ENCODE assay signal across 10 cellular contexts in genomic region chr2:96819101-96819875, GRCh38. TPM values are rescaled to one million over a fixed set of nuclear protein-coding genes. Genes with fewer than 3 reads are reported as not detected.
DNase-seq lines count a peak whose midpoint lies in the region; ATAC-seq, FAIRE-seq and TF ChIP-seq lines count a peak whose summit lies in the region.
"Had no signal": no experiment of that assay in that cellular context is flagged by ENCODE, and none has a peak within 500 bp of the region (broad histone marks: within the 10 kb centered on the region; RNA-seq: fewer than 3 reads in every experiment).

No MANE protein-coding gene starts in this region.

- H3K14ac ChIP-seq in H1 (ENCODE audit: insufficient read length), result no peak overlapping the region

- H3K27ac ChIP-seq in H1 (ENCODE audit: low read depth, low read length) (no peak overlapping the region), neural progenitor cell (no peak overlapping the region)
- H3K27ac ChIP-seq: brain microvascular endothelial cell had no signal

- no peak overlapping the region for H2AFZ ChIP-seq in H1 (ENCODE audit: low read length)
- no peak overlapping the region for H2AFZ ChIP-seq in neural progenitor cell (replicated peaks)

- H3K4me3 Mint-ChIP-seq in neural progenitor cell, result peak overlapping the region; percentile 48

- H3K4me1 Mint-ChIP-seq in neural progenitor cell, result peaks cover 49% of the 10 kb centered on the region

- no peak overlapping the region for H2BK15ac ChIP-seq in H1 (ENCODE audit: low read length)

- peaks cover 18% of the 10 kb centered on the region for H3K36me3 Mint-ChIP-seq in neural progenitor cell

- H2BK5ac ChIP-seq in H1 (ENCODE audit: low read depth, low read length), result no peak overlapping the region

- no peak overlapping the region for H3K4ac ChIP-seq in H1 (replicated peaks; ENCODE audit: insufficient read length, low read depth, low read length)

- peaks cover 0 to 13% (median 4%) of the 10 kb centered on the region in 4 experiments; a peak in 4 of 8 replicates for H3K36me3 ChIP-seq in H1 (ENCODE audit: control insufficient read depth in 2 of 4, insufficient read depth in 4 of 4, low read length in 3 of 4)
- H3K36me3 ChIP-seq in neural progenitor cell, result no peaks in the 10 kb centered on the region
- H3K36me3 ChIP-seq: brain microvascular endothelial cell had no signal

- H3K9me3 Mint-ChIP-seq in neural progenitor cell, result no peaks in the 10 kb centered on the region

- H3K4me2 ChIP-seq in H1 (ENCODE audit: insufficient read depth in 1 of 2, low read depth in 2 of 2, low read length in 2 of 2) (peak overlapping the region; percentile 43 to 98; a peak in 3 of 4 replicates), neural progenitor cell (peak overlapping the region; percentile 66)

- H4K20me1 ChIP-seq in H1 (replicated peaks in 1 of 2; ENCODE audit: control insufficient read depth in 1 of 2, insufficient read depth in 2 of 2, low read length in 2 of 2) (peaks cover 18 to 37% of the 10 kb centered on the region in 2 experiments), neural progenitor cell (ENCODE audit: low read depth) (peaks cover 74% of the 10 kb centered on the region)

- H3F3A ChIP-seq in neural progenitor cell (ENCODE audit: low read depth), result peaks cover 39% of the 10 kb centered on the region

- H3K79me1 ChIP-seq in H1 (ENCODE audit: low read depth, low read length), result peaks cover 36% of the 10 kb centered on the region

- no peak for TF ChIP-seq POLR2A in H1 (IDR thresholded peaks at IDR 0.05; ENCODE audit: control extremely low read depth in 1 of 2, low read depth in 2 of 2, low read length in 2 of 2)

- H3K27me3 ChIP-seq in H1 (replicated peaks in 1 of 4; ENCODE audit: control insufficient read depth in 3 of 4, extremely low read depth in 1 of 4, insufficient read depth in 3 of 4, low read length in 3 of 4), result no peaks in the 10 kb centered on the region; a peak in 1 of 7 replicates
- H3K27me3 ChIP-seq in neural progenitor cell, result peaks cover 7% of the 10 kb centered on the region
- H3K27me3 ChIP-seq: brain microvascular endothelial cell had no signal

- no peak overlapping the region for H3K56ac ChIP-seq in H1 (replicated peaks; ENCODE audit: insufficient read length, low read depth, low read length)

- peak; percentile 36 to 72 (median 57) for DNase-seq in NCI-H1417 (lab: John Stamatoyannopoulos, UW)
- no peak for DNase-seq in NCI-H1417 treated with DMSO at 0.1 percent for 48 hours (lab: John Stamatoyannopoulos, UW)
- peak; percentile 81 for DNase-seq in NCI-H510A treated with DMSO at 0.1 percent for 48 hours (lab: John Stamatoyannopoulos, UW)
- DNase-seq in H1 (ENCODE audit: low read depth in 1 of 2, low spot score in 2 of 2), result no peak
- no peak for DNase-seq in neural progenitor cell (ENCODE audit: low spot score)
- no peak for DNase-seq in NCI-H1436 treated with DMSO at 0.1 percent for 48 hours (lab: John Stamatoyannopoulos, UW)
- DNase-seq: brain microvascular endothelial cell, T-helper 9 cell had no signal

- TF ChIP-seq RAD21 in H1 (IDR thresholded peaks at IDR 0.05 in 1 of 2, conservative IDR thresholded peaks at IDR 0.05 in 1 of 2; ENCODE audit: low read depth in 2 of 2, low read length in 2 of 2), result no peak

- no peak overlapping the region for H2BK12ac ChIP-seq in H1 (ENCODE audit: low read depth, low read length)

- no peak overlapping the region for H4K91ac ChIP-seq in H1 (replicated peaks; ENCODE audit: insufficient read length, low read length)

- H2AK5ac ChIP-seq in H1 (ENCODE audit: low read depth, low read length), result no peak overlapping the region; the same call in 1 of the 2 replicates

- WGBS in H1 (ENCODE audit: extremely low coverage in 1 of 2, insufficient coverage in 1 of 2, insufficient read length in 1 of 2, insufficient replicate concordance in 2 of 2, low coverage in 1 of 2, low lambda C conversion rate in 2 of 2, missing lambda C conversion rate in 1 of 2), 2 experiments, result 88% methylated on average over 8 of the region's 10 CpGs; no CpG with 5 or more reads in 1 of the 2 experiments

- no peaks in the 10 kb centered on the region for H3K9me3 ChIP-seq in H1 (ENCODE audit: insufficient read depth in 2 of 2, low read depth in 1 of 2, low read length in 1 of 2)
- no peaks in the 10 kb centered on the region for H3K9me3 ChIP-seq in neural progenitor cell (ENCODE audit: low read depth)

- H3K4me1 ChIP-seq in H1 (replicated peaks in 1 of 4; ENCODE audit: control insufficient read depth in 3 of 4, insufficient read depth in 4 of 4, low read length in 3 of 4) (peaks cover 0 to 22% (median 16%) of the 10 kb centered on the region in 4 experiments; a peak in 6 of 7 replicates), neural progenitor cell (peaks cover 45% of the 10 kb centered on the region)

- H3K27ac Mint-ChIP-seq in neural progenitor cell, result no peak overlapping the region

- no peak overlapping the region for H2BK20ac ChIP-seq in H1 (ENCODE audit: low read length)

- ATAC-seq in HG02938 (IDR thresholded peaks at IDR 0.05; ENCODE audit: unreplicated experiment) (no peak), GM19467 (IDR thresholded peaks at IDR 0.05; ENCODE audit: unreplicated experiment) (no peak)

- POLR2A ChIA-PET in H1 (lab: Charles Lee; ENCODE audit: partially characterized antibody), result interaction anchor here (0.8 to 2.1 kb wide), 7 partner anchors 10 to 176 kb away, joined by 3 to 9 read pairs (median 3); partner anchors contain the start of genes ANKRD23 and FER1L5

- no peak for FAIRE-seq in H1 (lab: Jason Lieb, UNC)

- H4K5ac ChIP-seq in H1 (ENCODE audit: insufficient read length, low read depth, low read length), result no peak overlapping the region

- H3K9ac ChIP-seq in H1 (replicated peaks in 1 of 4; ENCODE audit: extremely low read depth in 1 of 4, low read depth in 3 of 4, low read length in 3 of 4), result no peak overlapping the region; a peak in 1 of 7 replicates
- H3K9ac ChIP-seq in neural progenitor cell, result no peak overlapping the region

- no peak overlapping the region for H2BK120ac ChIP-seq in H1 (replicated peaks; ENCODE audit: low read depth, low read length)

- H3K23ac ChIP-seq in H1 (ENCODE audit: insufficient read length), result no peak overlapping the region

- H3K4me3 ChIP-seq in H1 (ENCODE audit: extremely low read depth in 1 of 4, insufficient read depth in 2 of 4, low read depth in 3 of 4, low read length in 4 of 4) (no peak overlapping the region), neural progenitor cell (no peak overlapping the region)

- CTCF ChIA-PET in H1 (lab: Charles Lee; ENCODE audit: partially characterized antibody), result interaction anchor here (0.9 to 5.3 kb wide), 15 partner anchors 8 to 213 kb away, joined by 3 to 30 read pairs (median 5); no protein-coding TSS in a partner anchor

- peaks cover 3 to 71% of the 10 kb centered on the region in 2 experiments; a peak in 3 of 4 replicates for H3K79me2 ChIP-seq in H1 (ENCODE audit: control insufficient read depth in 1 of 2, insufficient read depth in 2 of 2, low read length in 2 of 2)
- H3K79me2 ChIP-seq in neural progenitor cell (ENCODE audit: low read depth), result peaks cover 72% of the 10 kb centered on the region

- peaks cover 17% of the 10 kb centered on the region for H3K23me2 ChIP-seq in H1 (ENCODE audit: low read depth, low read length)

- TF ChIP-seq EP300 in H1 (IDR thresholded peaks at IDR 0.05; ENCODE audit: borderline replicate concordance in 1 of 2, low read depth in 2 of 2, low read length in 2 of 2), result no peak

- TF ChIP-seq CTCF in H1 (IDR thresholded peaks at IDR 0.05; ENCODE audit: control extremely low read depth in 1 of 3, insufficient read depth in 1 of 3, low read depth in 1 of 3, low read length in 3 of 3) (no peak), neural progenitor cell (IDR thresholded peaks at IDR 0.05) (no peak)

- no peak overlapping the region; the same call in 1 of the 2 replicates for H3K18ac ChIP-seq in H1 (ENCODE audit: extremely low read depth, low read length)

- no peak overlapping the region for H4K8ac ChIP-seq in H1 (ENCODE audit: extremely low read depth, insufficient read depth, low read length)

- H3K27me3 Mint-ChIP-seq in neural progenitor cell (ENCODE audit: insufficient read depth, low read depth), result peaks cover 11% of the 10 kb centered on the region

RNA-seq across cellular contexts. Expression of gene CNNM3, which starts 3.2 kb away (rescaled TPM):
- 29.2 and 29.9 TPM in 2 replicates for total RNA-seq in H1 (2021; fragmentation: NEBNext Ultra II Directional; extraction: Animal tissue kit (Norgen Biotek cat#: 25700))
- 29.1 and 39.0 TPM in 2 replicates for polyA plus RNA-seq in H1 (2011; rRNA removed)
- polyA plus RNA-seq in H1 (2011; cell fraction: cytosol; rRNA removed), result 19.0 TPM
- 60.7 TPM for polyA plus RNA-seq in H1 (2011; cell fraction: nucleus; rRNA removed)
- polyA plus RNA-seq in H1 (2012, experiment 1 of 2), result 16.3 to 26.5 TPM (median 21.7 TPM) in 4 replicates
- 16.7 TPM for polyA plus RNA-seq in H1 (2012, experiment 2 of 2)
- polyA plus RNA-seq in H1 (2013, experiment 1 of 2), result 30.0 TPM
- polyA plus RNA-seq in H1 (2013, experiment 2 of 2), result 28.7 TPM
- polyA minus RNA-seq in H1 (2011; rRNA and poly(A)+ RNA removed), result 39.0 and 41.6 TPM in 2 replicates
- polyA minus RNA-seq in H1 (2011; cell fraction: cytosol; rRNA and poly(A)+ RNA removed), result 27.4 TPM
- polyA minus RNA-seq in H1 (2011; cell fraction: nucleus; rRNA and poly(A)+ RNA removed), result 42.5 TPM
- 11.1 and 20.2 TPM in 2 replicates for total RNA-seq in neural progenitor cell (ENCODE audit: low replicate concordance)

RNA-seq across cellular contexts. Expression of gene ANKRD23, which starts 24.5 kb away (rescaled TPM):
- total RNA-seq in H1 (2021; fragmentation: NEBNext Ultra II Directional; extraction: Animal tissue kit (Norgen Biotek cat#: 25700)), result 2.9 and 3.5 TPM in 2 replicates
- 3.4 and 4.8 TPM in 2 replicates for polyA plus RNA-seq in H1 (2011; rRNA removed)
- 3.9 TPM for polyA plus RNA-seq in H1 (2011; cell fraction: cytosol; rRNA removed)
- 29.4 TPM for polyA plus RNA-seq in H1 (2011; cell fraction: nucleus; rRNA removed)
- polyA plus RNA-seq in H1 (2012, experiment 1 of 2), result 2.3 to 5.8 TPM (median 3.8 TPM) in 4 replicates
- 2.0 TPM for polyA plus RNA-seq in H1 (2012, experiment 2 of 2)
- polyA plus RNA-seq in H1 (2013, experiment 1 of 2), result 2.5 TPM
- polyA plus RNA-seq in H1 (2013, experiment 2 of 2), result 2.4 TPM
- polyA minus RNA-seq in H1 (2011; rRNA and poly(A)+ RNA removed), result 2.6 and 3.1 TPM in 2 replicates
- polyA minus RNA-seq in H1 (2011; cell fraction: cytosol; rRNA and poly(A)+ RNA removed), result 2.9 TPM
- 3.9 TPM for polyA minus RNA-seq in H1 (2011; cell fraction: nucleus; rRNA and poly(A)+ RNA removed)
- total RNA-seq in neural progenitor cell (ENCODE audit: low replicate concordance), result 10.8 and 11.4 TPM in 2 replicates

RNA-seq across cellular contexts. Expression of gene ANKRD39, which starts 38.5 kb away (rescaled TPM):
- total RNA-seq in H1 (2021; fragmentation: NEBNext Ultra II Directional; extraction: Animal tissue kit (Norgen Biotek cat#: 25700)), result 18.5 and 19.7 TPM in 2 replicates
- polyA plus RNA-seq in H1 (2011; rRNA removed), result 21.3 and 22.9 TPM in 2 replicates
- polyA plus RNA-seq in H1 (2011; cell fraction: cytosol; rRNA removed), result 18.1 TPM
- polyA plus RNA-seq in H1 (2011; cell fraction: nucleus; rRNA removed), result 36.1 TPM
- 15.8 to 18.8 TPM (median 16.9 TPM) in 4 replicates for polyA plus RNA-seq in H1 (2012, experiment 1 of 2)
- polyA plus RNA-seq in H1 (2012, experiment 2 of 2), result 21.7 TPM
- polyA plus RNA-seq in H1 (2013, experiment 1 of 2), result 18.2 TPM
- polyA plus RNA-seq in H1 (2013, experiment 2 of 2), result 18.1 TPM
- 6.8 and 7.2 TPM in 2 replicates for polyA minus RNA-seq in H1 (2011; rRNA and poly(A)+ RNA removed)
- 5.2 TPM for polyA minus RNA-seq in H1 (2011; cell fraction: cytosol; rRNA and poly(A)+ RNA removed)
- polyA minus RNA-seq in H1 (2011; cell fraction: nucleus; rRNA and poly(A)+ RNA removed), result 10.3 TPM
- 4.0 and 17.3 TPM in 2 replicates for total RNA-seq in neural progenitor cell (ENCODE audit: low replicate concordance)

RNA-seq across cellular contexts. Expression of gene SEMA4C, which starts 50.6 kb away (rescaled TPM):
- 67.3 and 74.3 TPM in 2 replicates for total RNA-seq in H1 (2021; fragmentation: NEBNext Ultra II Directional; extraction: Animal tissue kit (Norgen Biotek cat#: 25700))
- polyA plus RNA-seq in H1 (2011; rRNA removed), result 47.5 and 71.4 TPM in 2 replicates
- 58.9 TPM for polyA plus RNA-seq in H1 (2011; cell fraction: cytosol; rRNA removed)
- 141 TPM for polyA plus RNA-seq in H1 (2011; cell fraction: nucleus; rRNA removed)
- polyA plus RNA-seq in H1 (2012, experiment 1 of 2), result 45.7 to 74.3 TPM (median 68.2 TPM) in 4 replicates
- polyA plus RNA-seq in H1 (2012, experiment 2 of 2), result 49.5 TPM
- 61.0 TPM for polyA plus RNA-seq in H1 (2013, experiment 1 of 2)
- 59.0 TPM for polyA plus RNA-seq in H1 (2013, experiment 2 of 2)
- polyA minus RNA-seq in H1 (2011; rRNA and poly(A)+ RNA removed), result 86.3 and 87.9 TPM in 2 replicates
- 47.3 TPM for polyA minus RNA-seq in H1 (2011; cell fraction: cytosol; rRNA and poly(A)+ RNA removed)
- polyA minus RNA-seq in H1 (2011; cell fraction: nucleus; rRNA and poly(A)+ RNA removed), result 43.7 TPM
- total RNA-seq in neural progenitor cell (ENCODE audit: low replicate concordance), result 39.1 and 103 TPM in 2 replicates

RNA-seq across cellular contexts. Expression of gene CNNM4, which starts 58.6 kb away (rescaled TPM):
- 10.7 and 11.0 TPM in 2 replicates for total RNA-seq in H1 (2021; fragmentation: NEBNext Ultra II Directional; extraction: Animal tissue kit (Norgen Biotek cat#: 25700))
- 10.3 and 13.0 TPM in 2 replicates for polyA plus RNA-seq in H1 (2011; rRNA removed)
- polyA plus RNA-seq in H1 (2011; cell fraction: cytosol; rRNA removed), result 9.1 TPM
- polyA plus RNA-seq in H1 (2011; cell fraction: nucleus; rRNA removed), result 14.5 TPM
- 7.8 to 10.7 TPM (median 8.8 TPM) in 4 replicates for polyA plus RNA-seq in H1 (2012, experiment 1 of 2)
- 9.7 TPM for polyA plus RNA-seq in H1 (2012, experiment 2 of 2)
- polyA plus RNA-seq in H1 (2013, experiment 1 of 2), result 14.0 TPM
- polyA plus RNA-seq in H1 (2013, experiment 2 of 2), result 14.7 TPM
- polyA minus RNA-seq in H1 (2011; rRNA and poly(A)+ RNA removed), result 19.8 and 22.7 TPM in 2 replicates
- 13.0 TPM for polyA minus RNA-seq in H1 (2011; cell fraction: cytosol; rRNA and poly(A)+ RNA removed)
- 11.9 TPM for polyA minus RNA-seq in H1 (2011; cell fraction: nucleus; rRNA and poly(A)+ RNA removed)
- total RNA-seq in neural progenitor cell (ENCODE audit: low replicate concordance), result 15.5 and 24.4 TPM in 2 replicates

Comparison
In these comparisons a context has a peak if more than half of its experiments do, and no peak if none do; other contexts are left out.
1. DNase-seq: peak in NCI-H1417 (3 of 3) and NCI-H510A treated with DMSO at 0.1 percent for 48 hours (single experiment); none in NCI-H1417 treated with DMSO at 0.1 percent for 48 hours (single experiment), H1 (0 of 2), neural progenitor cell (single experiment) and NCI-H1436 treated with DMSO at 0.1 percent for 48 hours (single experiment).